Comparison of ENCODE assay signal across 1 cellular context in genomic region chr1:202018476-202019234, GRCh38.
TF ChIP-seq lines count a peak whose summit lies in the region.

No MANE protein-coding gene starts in this region.

TF ChIP-seq in K562, 482 proteins besides CTCF, POLR2A, EP300 and RAD21 (continued from another document and continues in another):
- TF ChIP-seq MGA (IDR thresholded peaks at IDR 0.05): no peak
- peak; percentile 89 for TF ChIP-seq CBFA2T3 (IDR thresholded peaks at IDR 0.05)
- TF ChIP-seq, protein P1, sequence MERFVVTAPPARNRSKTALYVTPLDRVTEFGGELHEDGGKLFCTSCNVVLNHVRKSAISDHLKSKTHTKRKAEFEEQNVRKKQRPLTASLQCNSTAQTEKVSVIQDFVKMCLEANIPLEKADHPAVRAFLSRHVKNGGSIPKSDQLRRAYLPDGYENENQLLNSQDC (CRISPR knock-in tag; IDR thresholded peaks at IDR 0.05): no peak
- TF ChIP-seq ZNF79 (CRISPR knock-in tag; IDR thresholded peaks at IDR 0.05; ENCODE audit: low read depth): no peak
- 0 out of 2 replicates have a peak, but pooled peaks have one; percentile 52 for TF ChIP-seq ZNF263 (CRISPR knock-in tag; IDR thresholded peaks at IDR 0.05; ENCODE audit: borderline replicate concordance)
- TF ChIP-seq RB1 (IDR thresholded peaks at IDR 0.05; ENCODE audit: low read depth): peak; percentile 58; the same call in 1 of the 2 replicates
- 0 out of 2 replicates have a peak, but pooled peaks have one; percentile 30 for TF ChIP-seq FOXK1 (CRISPR knock-in tag; IDR thresholded peaks at IDR 0.05; ENCODE audit: borderline replicate concordance)
- peak; percentile 46 for TF ChIP-seq MAX (CRISPR knock-in tag; IDR thresholded peaks at IDR 0.05)
- TF ChIP-seq ATF7 (IDR thresholded peaks at IDR 0.05): peak; percentile 61; the same call in 1 of the 2 replicates
- TF ChIP-seq WHSC1 (IDR thresholded peaks at IDR 0.05; ENCODE audit: low read length): no peak
- peak; percentile 79 for TF ChIP-seq FOXJ2 (tag; IDR thresholded peaks at IDR 0.05)
- no peak for TF ChIP-seq POLR2H (tag; IDR thresholded peaks at IDR 0.05; ENCODE audit: low read depth)
- TF ChIP-seq CBX2 (IDR thresholded peaks at IDR 0.05; ENCODE audit: insufficient read depth, low read length, poor library complexity, severe bottlenecking): no peak
- TF ChIP-seq FOXP1 (CRISPR knock-in tag; IDR thresholded peaks at IDR 0.05): 0 out of 2 replicates have a peak, but pooled peaks have one; percentile 42
- peak in 1 of 2 experiments; percentile 59; a peak in 1 of 4 replicates for TF ChIP-seq KDM4B (IDR thresholded peaks at IDR 0.05; ENCODE audit: borderline replicate concordance in 2 of 2, low read depth in 1 of 2)
- TF ChIP-seq SAFB2 (IDR thresholded peaks at IDR 0.05; ENCODE audit: borderline replicate concordance, low read depth, low read length, severe bottlenecking): no peak
- TF ChIP-seq ZMIZ1 (IDR thresholded peaks at IDR 0.05; ENCODE audit: low read depth in 2 of 2, low read length in 2 of 2): 0 out of 4 replicates have a peak, but pooled peaks of 1 of the 2 experiments have one; percentile 27
- TF ChIP-seq, protein P2, sequence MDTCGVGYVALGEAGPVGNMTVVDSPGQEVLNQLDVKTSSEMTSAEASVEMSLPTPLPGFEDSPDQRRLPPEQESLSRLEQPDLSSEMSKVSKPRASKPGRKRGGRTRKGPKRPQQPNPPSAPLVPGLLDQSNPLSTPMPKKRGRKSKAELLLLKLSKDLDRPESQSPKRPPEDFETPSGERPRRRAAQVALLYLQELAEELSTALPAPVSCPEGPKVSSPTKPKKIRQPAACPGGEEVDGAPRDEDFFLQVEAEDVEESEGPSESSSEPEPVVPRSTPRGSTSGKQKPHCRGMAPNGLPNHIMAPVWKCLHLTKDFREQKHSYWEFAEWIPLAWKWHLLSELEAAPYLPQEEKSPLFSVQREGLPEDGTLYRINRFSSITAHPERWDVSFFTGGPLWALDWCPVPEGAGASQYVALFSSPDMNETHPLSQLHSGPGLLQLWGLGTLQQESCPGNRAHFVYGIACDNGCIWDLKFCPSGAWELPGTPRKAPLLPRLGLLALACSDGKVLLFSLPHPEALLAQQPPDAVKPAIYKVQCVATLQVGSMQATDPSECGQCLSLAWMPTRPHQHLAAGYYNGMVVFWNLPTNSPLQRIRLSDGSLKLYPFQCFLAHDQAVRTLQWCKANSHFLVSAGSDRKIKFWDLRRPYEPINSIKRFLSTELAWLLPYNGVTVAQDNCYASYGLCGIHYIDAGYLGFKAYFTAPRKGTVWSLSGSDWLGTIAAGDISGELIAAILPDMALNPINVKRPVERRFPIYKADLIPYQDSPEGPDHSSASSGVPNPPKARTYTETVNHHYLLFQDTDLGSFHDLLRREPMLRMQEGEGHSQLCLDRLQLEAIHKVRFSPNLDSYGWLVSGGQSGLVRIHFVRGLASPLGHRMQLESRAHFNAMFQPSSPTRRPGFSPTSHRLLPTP (IDR thresholded peaks at IDR 0.05; ENCODE audit: borderline replicate concordance, extremely low read depth, insufficient read length): no peak
- no peak for TF ChIP-seq POLR2AphosphoS2 (IDR thresholded peaks at IDR 0.05; ENCODE audit: low read length)
- TF ChIP-seq ZC3H4 (CRISPR knock-in tag; IDR thresholded peaks at IDR 0.05; ENCODE audit: borderline replicate concordance): no peak
- TF ChIP-seq MTA2 (IDR thresholded peaks at IDR 0.05; ENCODE audit: low read depth): peak; percentile 56; the same call in 1 of the 2 replicates
- 0 out of 2 replicates have a peak, but pooled peaks have one; percentile 24 for TF ChIP-seq NFRKB (IDR thresholded peaks at IDR 0.05; ENCODE audit: low read depth)
- TF ChIP-seq RAD51 (IDR thresholded peaks at IDR 0.05; ENCODE audit: borderline replicate concordance, low read depth): 0 out of 2 replicates have a peak, but pooled peaks have one; percentile 18
- TF ChIP-seq SMARCC2 (IDR thresholded peaks at IDR 0.05; ENCODE audit: low read depth): peak; percentile 88
- TF ChIP-seq, protein P3, sequence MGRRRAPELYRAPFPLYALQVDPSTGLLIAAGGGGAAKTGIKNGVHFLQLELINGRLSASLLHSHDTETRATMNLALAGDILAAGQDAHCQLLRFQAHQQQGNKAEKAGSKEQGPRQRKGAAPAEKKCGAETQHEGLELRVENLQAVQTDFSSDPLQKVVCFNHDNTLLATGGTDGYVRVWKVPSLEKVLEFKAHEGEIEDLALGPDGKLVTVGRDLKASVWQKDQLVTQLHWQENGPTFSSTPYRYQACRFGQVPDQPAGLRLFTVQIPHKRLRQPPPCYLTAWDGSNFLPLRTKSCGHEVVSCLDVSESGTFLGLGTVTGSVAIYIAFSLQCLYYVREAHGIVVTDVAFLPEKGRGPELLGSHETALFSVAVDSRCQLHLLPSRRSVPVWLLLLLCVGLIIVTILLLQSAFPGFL (CRISPR knock-in tag; IDR thresholded peaks at IDR 0.05): no peak
- peak; percentile 83 for TF ChIP-seq NCOA1 (IDR thresholded peaks at IDR 0.05; ENCODE audit: low read depth)
- TF ChIP-seq FIP1L1 (IDR thresholded peaks at IDR 0.05; ENCODE audit: low read depth, low read length, poor library complexity, severe bottlenecking): peak; percentile 20
- TF ChIP-seq CC2D1A (IDR thresholded peaks at IDR 0.05): peak; percentile 60; the same call in 1 of the 2 replicates
- TF ChIP-seq SETDB1 (IDR thresholded peaks at IDR 0.05; ENCODE audit: low read length): no peak
- peak; percentile 48 for TF ChIP-seq DACH1 (IDR thresholded peaks at IDR 0.05; ENCODE audit: partially characterized antibody)
- no peak for TF ChIP-seq SMAD2 (IDR thresholded peaks at IDR 0.05; ENCODE audit: low read depth, low read length)
- TF ChIP-seq BCLAF1 (IDR thresholded peaks at IDR 0.05; ENCODE audit: borderline replicate concordance in 1 of 2, control insufficient read depth in 1 of 2, low read depth in 2 of 2, low read length in 1 of 2): 0 out of 4 replicates have a peak, but pooled peaks of 1 of the 2 experiments have one; percentile 28
- TF ChIP-seq PRPF4 (IDR thresholded peaks at IDR 0.05; ENCODE audit: insufficient read depth, low read depth, low read length, poor library complexity, severe bottlenecking): no peak
- TF ChIP-seq MYNN (IDR thresholded peaks at IDR 0.05): peak; percentile 63; the same call in 1 of the 2 replicates
- TF ChIP-seq MYNN (CRISPR knock-in tag; IDR thresholded peaks at IDR 0.05): no peak
- peak; percentile 76 for TF ChIP-seq BCOR (IDR thresholded peaks at IDR 0.05)
- TF ChIP-seq ZNF766 (CRISPR knock-in tag; conservative IDR thresholded peaks at IDR 0.05): peak; percentile 41; the same call in 1 of the 2 replicates
- TF ChIP-seq ZNF354B (CRISPR knock-in tag; IDR thresholded peaks at IDR 0.05): no peak
